ENCODE assay signal across 2 cellular contexts in the genomic region with DNA sequence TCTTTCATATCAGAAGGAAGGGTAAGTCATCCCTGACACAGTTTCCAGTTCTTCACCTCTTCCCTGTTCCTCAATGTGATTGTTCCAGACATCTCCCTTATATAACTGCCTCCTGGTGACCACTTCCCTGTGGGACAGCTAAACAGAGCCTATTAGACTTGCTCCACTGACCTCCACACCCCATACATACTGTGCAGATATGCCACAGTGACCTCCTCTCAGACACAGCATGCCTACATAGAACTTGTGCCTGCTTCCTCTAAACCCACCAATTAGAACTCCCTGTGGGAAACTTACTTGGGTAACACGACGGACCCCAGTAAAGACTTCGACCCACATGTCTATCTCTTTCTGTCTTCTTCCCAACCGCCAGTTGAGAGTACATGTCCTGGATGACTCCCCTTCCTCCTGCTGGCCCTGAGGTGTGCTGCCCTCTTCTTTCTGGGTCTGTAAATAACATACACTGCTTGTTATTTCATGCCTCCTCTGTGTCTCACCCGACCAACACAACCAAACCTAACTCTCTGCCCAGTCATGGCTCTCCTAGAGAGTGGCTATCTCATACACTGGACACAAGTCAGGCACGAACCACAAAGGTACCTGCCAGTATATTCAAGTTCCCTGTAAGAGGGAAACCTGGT.
TF ChIP-seq lines count a peak whose summit lies in the region.

No MANE protein-coding gene starts in this region.

TF ChIP-seq in HCT116, 20 proteins besides CTCF, POLR2A, EP300 and RAD21:
- TF ChIP-seq CEBPB (IDR thresholded peaks at IDR 0.05; ENCODE audit: low read depth) (no peak), SIN3A (IDR thresholded peaks at IDR 0.05; ENCODE audit: low read depth) (no peak), ELF1 (IDR thresholded peaks at IDR 0.05; ENCODE audit: borderline replicate concordance, low read depth) (no peak), ZFX (IDR thresholded peaks at IDR 0.05) (no peak), SP1 (IDR thresholded peaks at IDR 0.05; ENCODE audit: low read depth) (no peak), ZNF274 (IDR thresholded peaks at IDR 0.05; ENCODE audit: low read depth, low read length) (no peak), TCF7L2 (IDR thresholded peaks at IDR 0.05; ENCODE audit: borderline replicate concordance, extremely low read depth, insufficient read depth, insufficient read length) (no peak), EZH2 (IDR thresholded peaks at IDR 0.05) (no peak; the same call in 1 of the 2 replicates), JUND (IDR thresholded peaks at IDR 0.05) (no peak), EZH2phosphoT487 (IDR thresholded peaks at IDR 0.05; ENCODE audit: borderline replicate concordance) (no peak)

TF ChIP-seq in WTC11, 78 proteins besides CTCF, POLR2A, EP300 and RAD21:
- TF ChIP-seq TCF7 (CRISPR knock-in tag; IDR thresholded peaks at IDR 0.05; ENCODE audit: low read depth), result no peak
- no peak for TF ChIP-seq NFYB (CRISPR knock-in tag; conservative IDR thresholded peaks at IDR 0.05; ENCODE audit: low read depth)
- no peak for TF ChIP-seq ZBTB21 (CRISPR knock-in tag; IDR thresholded peaks at IDR 0.05; ENCODE audit: borderline replicate concordance)
- TF ChIP-seq, protein P1, sequence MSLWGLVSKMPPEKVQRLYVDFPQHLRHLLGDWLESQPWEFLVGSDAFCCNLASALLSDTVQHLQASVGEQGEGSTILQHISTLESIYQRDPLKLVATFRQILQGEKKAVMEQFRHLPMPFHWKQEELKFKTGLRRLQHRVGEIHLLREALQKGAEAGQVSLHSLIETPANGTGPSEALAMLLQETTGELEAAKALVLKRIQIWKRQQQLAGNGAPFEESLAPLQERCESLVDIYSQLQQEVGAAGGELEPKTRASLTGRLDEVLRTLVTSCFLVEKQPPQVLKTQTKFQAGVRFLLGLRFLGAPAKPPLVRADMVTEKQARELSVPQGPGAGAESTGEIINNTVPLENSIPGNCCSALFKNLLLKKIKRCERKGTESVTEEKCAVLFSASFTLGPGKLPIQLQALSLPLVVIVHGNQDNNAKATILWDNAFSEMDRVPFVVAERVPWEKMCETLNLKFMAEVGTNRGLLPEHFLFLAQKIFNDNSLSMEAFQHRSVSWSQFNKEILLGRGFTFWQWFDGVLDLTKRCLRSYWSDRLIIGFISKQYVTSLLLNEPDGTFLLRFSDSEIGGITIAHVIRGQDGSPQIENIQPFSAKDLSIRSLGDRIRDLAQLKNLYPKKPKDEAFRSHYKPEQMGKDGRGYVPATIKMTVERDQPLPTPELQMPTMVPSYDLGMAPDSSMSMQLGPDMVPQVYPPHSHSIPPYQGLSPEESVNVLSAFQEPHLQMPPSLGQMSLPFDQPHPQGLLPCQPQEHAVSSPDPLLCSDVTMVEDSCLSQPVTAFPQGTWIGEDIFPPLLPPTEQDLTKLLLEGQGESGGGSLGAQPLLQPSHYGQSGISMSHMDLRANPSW (CRISPR knock-in tag; conservative IDR thresholded peaks at IDR 0.05; ENCODE audit: low read depth), result no peak
- TF ChIP-seq, protein P2, sequence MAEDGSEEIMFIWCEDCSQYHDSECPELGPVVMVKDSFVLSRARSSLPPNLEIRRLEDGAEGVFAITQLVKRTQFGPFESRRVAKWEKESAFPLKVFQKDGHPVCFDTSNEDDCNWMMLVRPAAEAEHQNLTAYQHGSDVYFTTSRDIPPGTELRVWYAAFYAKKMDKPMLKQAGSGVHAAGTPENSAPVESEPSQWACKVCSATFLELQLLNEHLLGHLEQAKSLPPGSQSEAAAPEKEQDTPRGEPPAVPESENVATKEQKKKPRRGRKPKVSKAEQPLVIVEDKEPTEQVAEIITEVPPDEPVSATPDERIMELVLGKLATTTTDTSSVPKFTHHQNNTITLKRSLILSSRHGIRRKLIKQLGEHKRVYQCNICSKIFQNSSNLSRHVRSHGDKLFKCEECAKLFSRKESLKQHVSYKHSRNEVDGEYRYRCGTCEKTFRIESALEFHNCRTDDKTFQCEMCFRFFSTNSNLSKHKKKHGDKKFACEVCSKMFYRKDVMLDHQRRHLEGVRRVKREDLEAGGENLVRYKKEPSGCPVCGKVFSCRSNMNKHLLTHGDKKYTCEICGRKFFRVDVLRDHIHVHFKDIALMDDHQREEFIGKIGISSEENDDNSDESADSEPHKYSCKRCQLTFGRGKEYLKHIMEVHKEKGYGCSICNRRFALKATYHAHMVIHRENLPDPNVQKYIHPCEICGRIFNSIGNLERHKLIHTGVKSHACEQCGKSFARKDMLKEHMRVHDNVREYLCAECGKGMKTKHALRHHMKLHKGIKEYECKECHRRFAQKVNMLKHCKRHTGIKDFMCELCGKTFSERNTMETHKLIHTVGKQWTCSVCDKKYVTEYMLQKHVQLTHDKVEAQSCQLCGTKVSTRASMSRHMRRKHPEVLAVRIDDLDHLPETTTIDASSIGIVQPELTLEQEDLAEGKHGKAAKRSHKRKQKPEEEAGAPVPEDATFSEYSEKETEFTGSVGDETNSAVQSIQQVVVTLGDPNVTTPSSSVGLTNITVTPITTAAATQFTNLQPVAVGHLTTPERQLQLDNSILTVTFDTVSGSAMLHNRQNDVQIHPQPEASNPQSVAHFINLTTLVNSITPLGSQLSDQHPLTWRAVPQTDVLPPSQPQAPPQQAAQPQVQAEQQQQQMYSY (CRISPR knock-in tag; IDR thresholded peaks at IDR 0.05), result no peak
- no peak for TF ChIP-seq ZNF232 (CRISPR knock-in tag; IDR thresholded peaks at IDR 0.05)
- no peak for TF ChIP-seq MYBL2 (CRISPR knock-in tag; IDR thresholded peaks at IDR 0.05)
- TF ChIP-seq RORB (CRISPR knock-in tag; IDR thresholded peaks at IDR 0.05), result no peak
- no peak for TF ChIP-seq SMAD3 (CRISPR knock-in tag; IDR thresholded peaks at IDR 0.05; ENCODE audit: borderline replicate concordance)
- TF ChIP-seq, protein P3, sequence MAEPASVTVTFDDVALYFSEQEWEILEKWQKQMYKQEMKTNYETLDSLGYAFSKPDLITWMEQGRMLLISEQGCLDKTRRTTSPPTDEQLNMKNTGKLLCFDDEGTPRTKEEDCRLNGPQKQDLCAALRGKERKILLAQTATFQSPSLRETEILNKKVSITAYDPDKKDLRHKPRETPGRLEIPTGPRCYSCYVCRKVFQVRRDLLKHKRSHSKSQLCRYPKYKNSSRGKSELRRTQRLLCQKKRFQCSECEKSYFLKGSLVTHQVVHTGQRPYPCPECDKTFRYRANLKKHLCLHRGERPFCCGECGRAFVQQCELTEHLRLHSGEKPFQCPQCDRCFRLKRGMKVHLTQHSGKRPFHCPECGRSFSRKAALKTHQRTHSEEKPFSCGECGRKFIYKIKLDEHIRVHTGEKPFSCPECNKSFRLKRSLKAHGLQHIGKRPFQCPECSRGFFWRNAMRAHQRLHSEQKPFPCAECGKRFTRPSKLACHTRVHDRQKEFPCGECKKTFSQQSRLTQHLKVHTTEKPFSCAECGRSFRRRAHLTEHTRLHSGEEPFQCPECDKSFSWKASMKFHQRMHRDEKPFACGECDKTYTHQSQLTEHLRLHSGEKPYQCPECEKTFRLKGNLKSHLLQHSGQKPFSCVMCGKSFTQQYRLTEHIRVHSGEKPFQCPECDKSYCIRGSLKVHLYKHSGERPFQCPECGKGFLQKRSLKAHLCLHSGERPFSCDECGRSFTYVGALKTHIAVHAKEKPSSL (CRISPR knock-in tag; conservative IDR thresholded peaks at IDR 0.05), result no peak
- TF ChIP-seq GTF2I (CRISPR knock-in tag; conservative IDR thresholded peaks at IDR 0.05), result no peak
- TF ChIP-seq FOXK1 (CRISPR knock-in tag; IDR thresholded peaks at IDR 0.05), result no peak
- TF ChIP-seq FOXP1 (CRISPR knock-in tag; IDR thresholded peaks at IDR 0.05; ENCODE audit: borderline replicate concordance), result no peak
